In the genomic region with DNA sequence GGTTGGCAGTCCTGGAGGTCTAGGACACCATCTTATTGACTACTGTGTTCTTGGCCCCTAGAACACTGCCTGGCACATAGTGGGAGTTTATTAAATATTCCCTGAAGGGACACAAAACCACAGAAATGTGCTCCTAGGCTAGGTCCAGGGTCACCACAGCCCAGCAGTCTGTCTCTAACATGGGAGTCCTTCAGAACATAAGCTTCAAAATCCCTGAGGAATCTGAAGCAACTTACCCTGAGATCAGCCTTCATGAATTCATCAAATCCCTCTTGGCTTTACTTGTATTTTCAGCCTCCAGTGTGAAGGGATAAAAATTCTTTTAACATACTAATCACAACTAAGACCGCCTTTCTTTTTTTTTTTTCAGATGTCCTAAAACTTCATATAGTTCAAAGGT, we compare ENCODE assay signal across 1 cellular context.
TF ChIP-seq lines count a peak whose summit lies in the region.

No MANE protein-coding gene starts in this region.

TF ChIP-seq in GM23338, 12 proteins besides CTCF, POLR2A, EP300 and RAD21 (continued from another document):
- TF ChIP-seq, protein P1, sequence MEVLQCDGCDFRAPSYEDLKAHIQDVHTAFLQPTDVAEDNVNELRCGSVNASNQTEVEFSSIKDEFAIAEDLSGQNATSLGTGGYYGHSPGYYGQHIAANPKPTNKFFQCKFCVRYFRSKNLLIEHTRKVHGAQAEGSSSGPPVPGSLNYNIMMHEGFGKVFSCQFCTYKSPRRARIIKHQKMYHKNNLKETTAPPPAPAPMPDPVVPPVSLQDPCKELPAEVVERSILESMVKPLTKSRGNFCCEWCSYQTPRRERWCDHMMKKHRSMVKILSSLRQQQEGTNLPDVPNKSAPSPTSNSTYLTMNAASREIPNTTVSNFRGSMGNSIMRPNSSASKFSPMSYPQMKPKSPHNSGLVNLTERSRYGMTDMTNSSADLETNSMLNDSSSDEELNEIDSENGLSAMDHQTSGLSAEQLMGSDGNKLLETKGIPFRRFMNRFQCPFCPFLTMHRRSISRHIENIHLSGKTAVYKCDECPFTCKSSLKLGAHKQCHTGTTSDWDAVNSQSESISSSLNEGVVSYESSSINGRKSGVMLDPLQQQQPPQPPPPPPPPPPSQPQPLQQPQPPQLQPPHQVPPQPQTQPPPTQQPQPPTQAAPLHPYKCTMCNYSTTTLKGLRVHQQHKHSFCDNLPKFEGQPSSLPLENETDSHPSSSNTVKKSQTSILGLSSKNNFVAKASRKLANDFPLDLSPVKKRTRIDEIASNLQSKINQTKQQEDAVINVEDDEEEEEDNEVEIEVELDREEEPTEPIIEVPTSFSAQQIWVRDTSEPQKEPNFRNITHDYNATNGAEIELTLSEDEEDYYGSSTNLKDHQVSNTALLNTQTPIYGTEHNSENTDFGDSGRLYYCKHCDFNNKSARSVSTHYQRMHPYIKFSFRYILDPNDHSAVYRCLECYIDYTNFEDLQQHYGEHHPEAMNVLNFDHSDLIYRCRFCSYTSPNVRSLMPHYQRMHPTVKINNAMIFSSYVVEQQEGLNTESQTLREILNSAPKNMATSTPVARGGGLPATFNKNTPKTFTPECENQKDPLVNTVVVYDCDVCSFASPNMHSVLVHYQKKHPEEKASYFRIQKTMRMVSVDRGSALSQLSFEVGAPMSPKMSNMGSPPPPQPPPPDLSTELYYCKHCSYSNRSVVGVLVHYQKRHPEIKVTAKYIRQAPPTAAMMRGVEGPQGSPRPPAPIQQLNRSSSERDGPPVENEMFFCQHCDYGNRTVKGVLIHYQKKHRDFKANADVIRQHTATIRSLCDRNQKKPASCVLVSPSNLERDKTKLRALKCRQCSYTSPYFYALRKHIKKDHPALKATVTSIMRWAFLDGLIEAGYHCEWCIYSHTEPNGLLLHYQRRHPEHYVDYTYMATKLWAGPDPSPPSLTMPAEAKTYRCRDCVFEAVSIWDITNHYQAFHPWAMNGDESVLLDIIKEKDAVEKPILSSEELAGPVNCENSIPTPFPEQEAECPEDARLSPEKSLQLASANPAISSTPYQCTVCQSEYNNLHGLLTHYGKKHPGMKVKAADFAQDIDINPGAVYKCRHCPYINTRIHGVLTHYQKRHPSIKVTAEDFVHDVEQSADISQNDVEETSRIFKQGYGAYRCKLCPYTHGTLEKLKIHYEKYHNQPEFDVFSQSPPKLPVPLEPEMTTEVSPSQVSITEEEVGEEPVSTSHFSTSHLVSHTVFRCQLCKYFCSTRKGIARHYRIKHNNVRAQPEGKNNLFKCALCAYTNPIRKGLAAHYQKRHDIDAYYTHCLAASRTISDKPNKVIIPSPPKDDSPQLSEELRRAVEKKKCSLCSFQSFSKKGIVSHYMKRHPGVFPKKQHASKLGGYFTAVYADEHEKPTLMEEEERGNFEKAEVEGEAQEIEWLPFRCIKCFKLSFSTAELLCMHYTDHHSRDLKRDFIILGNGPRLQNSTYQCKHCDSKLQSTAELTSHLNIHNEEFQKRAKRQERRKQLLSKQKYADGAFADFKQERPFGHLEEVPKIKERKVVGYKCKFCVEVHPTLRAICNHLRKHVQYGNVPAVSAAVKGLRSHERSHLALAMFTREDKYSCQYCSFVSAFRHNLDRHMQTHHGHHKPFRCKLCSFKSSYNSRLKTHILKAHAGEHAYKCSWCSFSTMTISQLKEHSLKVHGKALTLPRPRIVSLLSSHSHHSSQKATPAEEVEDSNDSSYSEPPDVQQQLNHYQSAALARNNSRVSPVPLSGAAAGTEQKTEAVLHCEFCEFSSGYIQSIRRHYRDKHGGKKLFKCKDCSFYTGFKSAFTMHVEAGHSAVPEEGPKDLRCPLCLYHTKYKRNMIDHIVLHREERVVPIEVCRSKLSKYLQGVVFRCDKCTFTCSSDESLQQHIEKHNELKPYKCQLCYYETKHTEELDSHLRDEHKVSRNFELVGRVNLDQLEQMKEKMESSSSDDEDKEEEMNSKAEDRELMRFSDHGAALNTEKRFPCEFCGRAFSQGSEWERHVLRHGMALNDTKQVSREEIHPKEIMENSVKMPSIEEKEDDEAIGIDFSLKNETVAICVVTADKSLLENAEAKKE (CRISPR knock-in tag; IDR thresholded peaks at IDR 0.05), result no peak
- TF ChIP-seq, protein P2, sequence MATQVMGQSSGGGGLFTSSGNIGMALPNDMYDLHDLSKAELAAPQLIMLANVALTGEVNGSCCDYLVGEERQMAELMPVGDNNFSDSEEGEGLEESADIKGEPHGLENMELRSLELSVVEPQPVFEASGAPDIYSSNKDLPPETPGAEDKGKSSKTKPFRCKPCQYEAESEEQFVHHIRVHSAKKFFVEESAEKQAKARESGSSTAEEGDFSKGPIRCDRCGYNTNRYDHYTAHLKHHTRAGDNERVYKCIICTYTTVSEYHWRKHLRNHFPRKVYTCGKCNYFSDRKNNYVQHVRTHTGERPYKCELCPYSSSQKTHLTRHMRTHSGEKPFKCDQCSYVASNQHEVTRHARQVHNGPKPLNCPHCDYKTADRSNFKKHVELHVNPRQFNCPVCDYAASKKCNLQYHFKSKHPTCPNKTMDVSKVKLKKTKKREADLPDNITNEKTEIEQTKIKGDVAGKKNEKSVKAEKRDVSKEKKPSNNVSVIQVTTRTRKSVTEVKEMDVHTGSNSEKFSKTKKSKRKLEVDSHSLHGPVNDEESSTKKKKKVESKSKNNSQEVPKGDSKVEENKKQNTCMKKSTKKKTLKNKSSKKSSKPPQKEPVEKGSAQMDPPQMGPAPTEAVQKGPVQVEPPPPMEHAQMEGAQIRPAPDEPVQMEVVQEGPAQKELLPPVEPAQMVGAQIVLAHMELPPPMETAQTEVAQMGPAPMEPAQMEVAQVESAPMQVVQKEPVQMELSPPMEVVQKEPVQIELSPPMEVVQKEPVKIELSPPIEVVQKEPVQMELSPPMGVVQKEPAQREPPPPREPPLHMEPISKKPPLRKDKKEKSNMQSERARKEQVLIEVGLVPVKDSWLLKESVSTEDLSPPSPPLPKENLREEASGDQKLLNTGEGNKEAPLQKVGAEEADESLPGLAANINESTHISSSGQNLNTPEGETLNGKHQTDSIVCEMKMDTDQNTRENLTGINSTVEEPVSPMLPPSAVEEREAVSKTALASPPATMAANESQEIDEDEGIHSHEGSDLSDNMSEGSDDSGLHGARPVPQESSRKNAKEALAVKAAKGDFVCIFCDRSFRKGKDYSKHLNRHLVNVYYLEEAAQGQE (IDR thresholded peaks at IDR 0.05; ENCODE audit: unreplicated experiment), result no peak
- TF ChIP-seq POLR2AphosphoS5 (IDR thresholded peaks at IDR 0.05; ENCODE audit: low read depth) (no peak), NANOG (IDR thresholded peaks at IDR 0.05; ENCODE audit: borderline replicate concordance) (no peak), CREB1 (CRISPR knock-in tag; IDR thresholded peaks at IDR 0.05; ENCODE audit: low read depth) (no peak)
